In the genomic region with DNA sequence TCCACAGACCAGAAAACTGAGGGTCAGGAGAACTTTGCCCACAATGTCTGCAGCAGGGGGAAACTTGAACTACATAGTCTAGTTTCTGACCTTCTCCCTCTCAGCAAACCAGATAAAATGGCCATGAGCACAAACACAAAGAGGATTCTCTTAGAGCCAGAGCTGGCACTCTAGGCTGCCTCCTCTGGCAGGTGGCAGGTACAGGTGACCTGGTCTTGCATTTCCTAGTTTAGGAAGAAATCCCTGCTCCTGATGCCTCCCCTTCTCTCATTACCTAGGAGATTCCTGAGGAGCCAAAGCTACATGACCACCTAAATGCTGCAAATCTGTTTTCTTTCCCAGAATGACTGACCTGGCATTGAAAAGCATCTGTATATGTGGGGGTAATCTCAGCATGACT, we compare ENCODE assay signal across 17 cellular contexts. TPM values are rescaled to one million over a fixed set of nuclear protein-coding genes. Genes with fewer than 3 reads are reported as not detected.
DNase-seq lines count a peak whose midpoint lies in the region; ATAC-seq, FAIRE-seq and TF ChIP-seq lines count a peak whose summit lies in the region.
"Had no signal": no experiment of that assay in that cellular context is flagged by ENCODE, and none has a peak within 500 bp of the region (broad histone marks: within the 10 kb centered on the region; RNA-seq: fewer than 3 reads in every experiment).

No MANE protein-coding gene starts in this region.

- RAD21 ChIA-PET in GM12878 (lab: Charles Lee; ENCODE audit: unreplicated experiment), result interaction anchor here (1.4 kb wide), 1 partner anchor 690 kb away, joined by 3 read pairs; no protein-coding TSS in a partner anchor

- H3K9me3 ChIP-seq in A549 (no peaks in the 10 kb centered on the region), H9 (ENCODE audit: control insufficient read depth, low read depth, low read length) (peaks cover 55% of the 10 kb centered on the region), GM12878 (replicated peaks; ENCODE audit: control insufficient read depth, insufficient read depth, low read length) (no peaks in the 10 kb centered on the region), A673 (ENCODE audit: low read depth, low read length, poor library complexity, severe bottlenecking) (no peaks in the 10 kb centered on the region)
- H3K9me3 ChIP-seq: Caco-2, HAP-1, SJSA1 had no signal

- no peak for ATAC-seq in A549
- peak; percentile 17; the same call in 1 of the 3 replicates for ATAC-seq in GM12878
- no peak for ATAC-seq in HG03378 (IDR thresholded peaks at IDR 0.05; ENCODE audit: unreplicated experiment)

- DNase-seq in A549 (ENCODE audit: low read depth in 1 of 2, low spot score in 1 of 2) (no peak), H9 (peak; percentile 30), GM12878 (ENCODE audit: low read depth, low spot score) (no peak), SIG-M5 (lab: John Stamatoyannopoulos, UW) (no peak), A673 (ENCODE audit: low spot score) (no peak), G401 (ENCODE audit: low spot score) (no peak)
- DNase-seq: Caco-2, MV-4-11, NCI-H1436, NCI-H2081, NCI-H524 had no signal

- TF ChIP-seq EP300 in A549 (IDR thresholded peaks at IDR 0.05) (no peak), GM12878 (IDR thresholded peaks at IDR 0.05; ENCODE audit: borderline replicate concordance in 1 of 2, control insufficient read depth in 1 of 2, low read depth in 2 of 2, low read length in 2 of 2) (no peak)

- TF ChIP-seq POLR2A in A549 (IDR thresholded peaks at IDR 0.05; ENCODE audit: low read length), result no peak
- TF ChIP-seq POLR2A in GM12878 (IDR thresholded peaks at IDR 0.05; ENCODE audit: low read depth, low read length), result no peak

- H3K36me3 Mint-ChIP-seq in H9 (ENCODE audit: insufficient read depth in 1 of 3, low read depth in 3 of 3), result peaks cover 0 to 14% (median 5%) of the 10 kb centered on the region in 3 experiments; a peak in 5 of 7 replicates

- H3K14ac ChIP-seq in H9 (ENCODE audit: insufficient read depth, low read length), result no peak overlapping the region

- peak; percentile 84 for FAIRE-seq in A549 (lab: Jason Lieb, UNC)
- no peak for FAIRE-seq in GM12878 (lab: Jason Lieb, UNC)
- FAIRE-seq: A204.1, HTR-8/SVneo had no signal

- H3K4me2 ChIP-seq in A549 (no peak overlapping the region), H9 (ENCODE audit: insufficient read depth, insufficient read length, low read length) (no peak overlapping the region), GM12878 (ENCODE audit: control insufficient read depth, insufficient read depth) (no peak overlapping the region)

- peaks cover 69 to 76% of the 10 kb centered on the region in 2 experiments for H3K9me3 Mint-ChIP-seq in H9

- H2BK120ac ChIP-seq in H9 (ENCODE audit: low read depth, low read length, poor library complexity, severe bottlenecking), result no peak overlapping the region

- H2BK20ac ChIP-seq in H9 (ENCODE audit: low read depth, low read length, poor library complexity, severe bottlenecking), result no peak overlapping the region

- no peak overlapping the region for H3T11ph ChIP-seq in H9 (ENCODE audit: low read length)

- H3K4me1 ChIP-seq in A549 (no peaks in the 10 kb centered on the region), H9 (ENCODE audit: insufficient read depth, low read length) (no peaks in the 10 kb centered on the region), GM12878 (ENCODE audit: control insufficient read depth, insufficient read depth, low read length) (peaks cover 12% of the 10 kb centered on the region), A673 (ENCODE audit: insufficient read depth, low read length, poor library complexity, severe bottlenecking) (no peaks in the 10 kb centered on the region)
- H3K4me1 ChIP-seq: Caco-2, HAP-1, SJSA1 had no signal

- H3K23ac ChIP-seq in H9 (ENCODE audit: insufficient read length, low read depth, low read length), result no peak overlapping the region

- no peak overlapping the region for H4K5ac ChIP-seq in H9 (ENCODE audit: insufficient read length, low read depth, low read length)

- H3K27me3 ChIP-seq in H9 (ENCODE audit: insufficient read depth, low read length), result no peaks in the 10 kb centered on the region
- H3K27me3 ChIP-seq in GM12878 (replicated peaks in 1 of 2; ENCODE audit: control insufficient read depth in 2 of 2, insufficient read depth in 2 of 2, low read length in 1 of 2), result no peaks in the 10 kb centered on the region
- no peaks in the 10 kb centered on the region for H3K27me3 ChIP-seq in A673 (replicated peaks; ENCODE audit: insufficient read depth, low read depth, low read length, poor library complexity)
- H3K27me3 ChIP-seq: SJSA1 had no signal

- in situ Hi-C loops in GM12878 (cut with MboI), result no loop called here
- in situ Hi-C loops in G401 (cut with HindIII; ENCODE audit: low sequenced_read_pairs), result no loop called here

- no peak overlapping the region for H2BK12ac ChIP-seq in H9 (ENCODE audit: insufficient read length, low read depth, low read length)

- H3K9ac ChIP-seq in H9 (ENCODE audit: extremely low read depth, insufficient read length, low read length) (no peak overlapping the region), GM12878 (ENCODE audit: control insufficient read depth, insufficient read depth, low read length) (no peak overlapping the region)

- H3K23me2 ChIP-seq in H9 (ENCODE audit: insufficient read length, low read depth, low read length, poor library complexity, severe bottlenecking), result no peaks in the 10 kb centered on the region

- no peak for TF ChIP-seq CTCF in A549 (IDR thresholded peaks at IDR 0.05)
- TF ChIP-seq CTCF in GM12875 (IDR thresholded peaks at IDR 0.05; ENCODE audit: borderline replicate concordance, insufficient read depth, low read depth, low read length), result peak; percentile 20; the same call in 1 of the 2 replicates
- peak; percentile 46; the same call in 2 of the 3 replicates for TF ChIP-seq CTCF in H9 (conservative IDR thresholded peaks at IDR 0.05)
- no peak for TF ChIP-seq CTCF in GM12878 (IDR thresholded peaks at IDR 0.05 in 2 of 3, conservative IDR thresholded peaks at IDR 0.05 in 1 of 3; ENCODE audit: control insufficient read depth in 2 of 3, extremely low read depth in 1 of 3, insufficient read depth in 1 of 3, low read depth in 3 of 3, low read length in 3 of 3)
- TF ChIP-seq CTCF in A673 (conservative IDR thresholded peaks at IDR 0.05; ENCODE audit: low read depth, low read length), result no peak

- no peak overlapping the region for H3K56ac ChIP-seq in H9 (ENCODE audit: insufficient read length, low read depth, low read length)

- H3K4me1 Mint-ChIP-seq in H9, result peaks cover 15 to 32% of the 10 kb centered on the region in 2 experiments

- no peak overlapping the region for H4K91ac ChIP-seq in H9 (ENCODE audit: insufficient read length, low read depth, low read length)

- H3K79me2 ChIP-seq in H9 (ENCODE audit: insufficient read depth, low read length) (no peaks in the 10 kb centered on the region), GM12878 (ENCODE audit: control insufficient read depth, insufficient read depth, low read length) (no peaks in the 10 kb centered on the region)

- intact Hi-C loops in GM12878 (cut with micrococcal nuclease; ENCODE audit: unreplicated experiment) (no loop called here), A673 (cut with micrococcal nuclease; ENCODE audit: unreplicated experiment) (no loop called here)

- H3K27ac ChIP-seq in A549, result no peak overlapping the region
- no peak overlapping the region for H3K27ac ChIP-seq in H9 (ENCODE audit: insufficient read length, low read depth, low read length)
- H3K27ac ChIP-seq in GM12878 (ENCODE audit: control insufficient read depth, insufficient read depth), result no peak overlapping the region
- no peak overlapping the region for H3K27ac ChIP-seq in A673 (ENCODE audit: low read depth, low read length, poor library complexity, severe bottlenecking)
- H3K27ac ChIP-seq: SJSA1 had no signal

- H3K27ac Mint-ChIP-seq in H9, result no peak overlapping the region

- H3K36me3 ChIP-seq in GM12878 (ENCODE audit: control insufficient read depth in 2 of 2, insufficient read depth in 2 of 2, low read length in 1 of 2), result no peaks in the 10 kb centered on the region
- H3K36me3 ChIP-seq in A673 (ENCODE audit: insufficient read depth, low read length, poor library complexity, severe bottlenecking), result no peaks in the 10 kb centered on the region
- H3K36me3 ChIP-seq: HAP-1, SJSA1 had no signal

- POLR2A ChIA-PET in A549 (lab: Yijun Ruan, JAX) (no interaction called here), GM12878 (lab: Charles Lee) (no interaction called here), A673 (lab: Charles Lee; ENCODE audit: low non-redundant PET) (no interaction called here)

- H3K27me3 Mint-ChIP-seq in H9 (ENCODE audit: low read depth), result no peaks in the 10 kb centered on the region

- H2AFZ ChIP-seq in H9 (ENCODE audit: low read length) (no peak overlapping the region), GM12878 (ENCODE audit: control insufficient read depth, low read depth, low read length) (no peak overlapping the region)

- TF ChIP-seq RAD21 in A549 (conservative IDR thresholded peaks at IDR 0.05 in 1 of 2, IDR thresholded peaks at IDR 0.05 in 1 of 2) (no peak), GM12878 (IDR thresholded peaks at IDR 0.05; ENCODE audit: insufficient read depth, low read depth, low read length) (no peak)

- CTCF ChIA-PET in A549 (lab: Yijun Ruan, JAX), result no interaction called here
- CTCF ChIA-PET in GM12878 (lab: Yijun Ruan, JAX), result interaction anchor here (1.3 kb wide), 1 partner anchor 19 kb away, joined by 3 read pairs; no protein-coding TSS in a partner anchor
- CTCF ChIA-PET in A673 (lab: Charles Lee), result no interaction called here

- no peak overlapping the region for H2AK5ac ChIP-seq in H9 (ENCODE audit: insufficient read length, low read length)

- H4K8ac ChIP-seq in H9 (replicated peaks; ENCODE audit: insufficient read length, low read depth, low read length), result no peak overlapping the region

- no peaks in the 10 kb centered on the region for H4K20me1 ChIP-seq in H9 (ENCODE audit: control insufficient read depth, insufficient read depth, insufficient read length)
- no peaks in the 10 kb centered on the region for H4K20me1 ChIP-seq in GM12878 (ENCODE audit: control insufficient read depth, insufficient read depth)

- no peak overlapping the region for H2BK5ac ChIP-seq in H9 (ENCODE audit: insufficient read length, low read length)

- H3K4me3 Mint-ChIP-seq in H9, result no peak overlapping the region

- H3K79me1 ChIP-seq in H9 (ENCODE audit: insufficient read depth, low read depth, low read length, poor library complexity, severe bottlenecking), result no peaks in the 10 kb centered on the region

- SMC1A ChIA-PET in GM12878 (lab: Charles Lee; ENCODE audit: uncharacterized antibody, unreplicated experiment), result interaction anchor here (1.1 kb wide), 2 partner anchors 13 to 14 kb away, joined by 3 to 4 read pairs; no protein-coding TSS in a partner anchor

- H3K4me3 ChIP-seq in A549 (no peak overlapping the region), GM12875 (ENCODE audit: low read depth, low read length) (no peak overlapping the region), GM12878 (no peak overlapping the region), A673 (ENCODE audit: low read depth, low read length, poor library complexity, severe bottlenecking) (no peak overlapping the region)
- H3K4me3 ChIP-seq: HAP-1, SJSA1 had no signal

- no peak overlapping the region for H2BK15ac ChIP-seq in H9 (ENCODE audit: low read depth, low read length)

- H3K4ac ChIP-seq in H9 (ENCODE audit: low read depth, low read length), result no peak overlapping the region

- no TSS peak for BruUV-seq in GM12878 (replicated peaks; lab: Mats Ljungman, UMichigan)
- BruUV-seq in A673 (replicated peaks; lab: Mats Ljungman, UMichigan), result no TSS peak

- H3K18ac ChIP-seq in H9 (ENCODE audit: insufficient read length, low read depth, low read length), result no peak overlapping the region

RNA-seq across cellular contexts. Expression of gene ARHGEF9, which starts 45.1 kb away (rescaled TPM):
- polyA plus RNA-seq in A549 (2011; rRNA removed) (14.5 and 15.4 TPM in 2 replicates), A549 (2017; fragmentation: RNase III; extraction: RNeasy Plus Mini Kit Qiagen cat#74134 plus additional on column Dnase treatment) (5.4 to 7.4 TPM (median 6.8 TPM) in 3 replicates), GM12878 (2011; rRNA removed) (25.2 and 25.6 TPM in 2 replicates), GM12878 (2014; fragmentation: Illumina TruSeq; extraction: Trizol) (15.5 and 17.0 TPM in 2 replicates), GM12878 (2014; fragmentation: Nextera tagmentation; extraction: Ambion mirVana) (1 to 10 TPM; 3.2 to 4.2 TPM), GM12878 (2014; rRNA removed) (13.3 and 14.0 TPM in 2 replicates), GM12878 (2016; fragmentation: Nextera tagmentation; extraction: Ambion mirVana) (10 to 100 TPM; 15.3 to 16.2 TPM)
- polyA plus RNA-seq in A549 (2012; cell fraction: cytosol; rRNA removed), result 6.3 and 6.5 TPM in 2 replicates
- polyA plus RNA-seq in A549 (2012; cell fraction: nucleus; rRNA removed), result 9.7 and 12.2 TPM in 2 replicates
- 19.9 and 23.3 TPM in 2 replicates for polyA minus RNA-seq in A549 (2011; rRNA and poly(A)+ RNA removed)
- total RNA-seq in H9 (2021) (23.6 and 26.4 TPM in 2 replicates), GM12878 (2014; rRNA removed) (9.5 and 11.4 TPM in 2 replicates), GM12878 (2014; rRNA removed; fragmentation: Illumina TruSeq; extraction: Trizol) (12.9 and 13.0 TPM in 2 replicates), GM12878 (2021) (21.9 and 23.1 TPM in 2 replicates), A673 (2021) (8.9 and 10.3 TPM in 2 replicates)
- 52.3 and 53.2 TPM in 2 replicates for total RNA-seq in GM12878 (2013; cell fraction: nucleolus; rRNA removed)
- 10.5 TPM for polyA plus RNA-seq in GM12878 (2011; ENCODE audit: low read depth)
- 17.5 and 18.2 TPM in 2 replicates for polyA plus RNA-seq in GM12878 (2011; cell fraction: cytosol; rRNA removed)
- 45.5 and 45.7 TPM in 2 replicates for polyA plus RNA-seq in GM12878 (2011; cell fraction: nucleus; rRNA removed)
- 14.6 and 16.8 TPM in 2 replicates for polyA plus RNA-seq in GM12878 (2012)
- polyA minus RNA-seq in GM12878 (2011; rRNA and poly(A)+ RNA removed), result 24.6 and 31.1 TPM in 2 replicates
- polyA minus RNA-seq in GM12878 (2011; cell fraction: cytosol; rRNA and poly(A)+ RNA removed), result 6.1 and 7.5 TPM in 2 replicates
- polyA minus RNA-seq in GM12878 (2011; cell fraction: nucleus; rRNA and poly(A)+ RNA removed), result 24.9 and 38.7 TPM in 2 replicates
- 6.4 and 44.1 TPM in 2 replicates for total RNA-seq in G401 (2014; rRNA removed; shearing (Covaris generic))

Comparison
In these comparisons a context has a peak if more than half of its experiments do, and no peak if none do; other contexts are left out.
1. CTCF ChIP-seq: peak in GM12875 (single experiment) and H9 (single experiment); none in A549 (single experiment), GM12878 (0 of 3) and A673 (single experiment).